ENCODE assay signal across 17 cellular contexts in the genomic region with DNA sequence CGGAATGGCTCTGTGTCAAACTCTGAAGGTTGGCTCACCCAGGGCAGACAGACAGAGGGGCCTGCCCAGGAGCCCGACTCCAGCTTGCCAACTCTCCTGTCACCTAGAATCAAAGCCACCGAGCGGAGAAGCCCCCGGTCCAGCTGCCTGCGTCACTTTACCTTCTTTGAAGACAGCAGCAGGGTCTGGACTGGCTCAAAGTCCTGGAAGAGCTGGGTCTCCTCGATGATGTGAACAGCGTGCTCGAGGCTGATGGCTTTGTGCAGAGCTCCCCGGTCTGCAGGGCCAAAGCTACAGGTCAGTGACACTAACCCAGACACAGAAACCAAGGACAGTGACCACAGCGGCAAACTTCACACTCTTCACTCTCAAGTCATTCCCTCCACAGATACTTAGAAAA.
DNase-seq lines count a peak whose midpoint lies in the region; ATAC-seq and TF ChIP-seq lines count a peak whose summit lies in the region.
"Had no signal": no experiment of that assay in that cellular context is flagged by ENCODE, and none has a peak within 500 bp of the region (broad histone marks: within the 10 kb centered on the region; RNA-seq: fewer than 3 reads in every experiment).

No MANE protein-coding gene starts in this region.

- TF ChIP-seq CTCF in OCI-LY7 (conservative IDR thresholded peaks at IDR 0.05; ENCODE audit: low read length): no peak
- TF ChIP-seq CTCF in endothelial cell (IDR thresholded peaks at IDR 0.05; ENCODE audit: unreplicated experiment): no peak

- no CpG with 5 or more reads among the region's 11 CpGs for WGBS in neuronal stem cell (ENCODE audit: extremely low coverage in 2 of 2, insufficient read length in 2 of 2, insufficient replicate concordance in 1 of 2), 2 donors

- H4K8ac ChIP-seq in neuronal stem cell (ENCODE audit: low read depth, low read length): no peak overlapping the region

- H3K18ac ChIP-seq in neuronal stem cell (ENCODE audit: low read length): no peak overlapping the region

- POLR2A ChIA-PET in OCI-LY7 (lab: Charles Lee): no interaction called here

- H3K27me3 ChIP-seq in BLaER1 treated with 17β-estradiol and CSF1 and Interleukin-3, amounts not matched to agents 10 nM and 100 nM: no peaks in the 10 kb centered on the region
- no peaks in the 10 kb centered on the region for H3K27me3 ChIP-seq in neuronal stem cell (ENCODE audit: control insufficient read depth in 3 of 3, insufficient read depth in 3 of 3, low read depth in 1 of 3, low read length in 3 of 3)
- H3K27me3 ChIP-seq: heart right ventricle had no signal

- H2AFZ ChIP-seq in neuronal stem cell (ENCODE audit: low read length): no peak overlapping the region
- no peak overlapping the region for H2AFZ ChIP-seq in OCI-LY7 (ENCODE audit: low read length)

- H3K36me3 ChIP-seq in BLaER1 treated with 17β-estradiol and CSF1 and Interleukin-3, amounts not matched to agents 10 nM and 100 nM: peaks cover 59 to 83% (median 76%) of the 10 kb centered on the region in 11 experiments
- peaks cover 26 to 55% of the 10 kb centered on the region in 2 donors for H3K36me3 ChIP-seq in neuronal stem cell (replicated peaks in 1 of 2; ENCODE audit: control insufficient read depth in 2 of 2, insufficient read depth in 2 of 2, low read length in 2 of 2)
- peaks cover 34% of the 10 kb centered on the region; the same call in 1 of the 2 replicates for H3K36me3 ChIP-seq in OCI-LY7 (ENCODE audit: insufficient read depth, low read length)

- H3K4me3 Mint-ChIP-seq in T-helper 2 cell treated with Interferon-gamma antibody and Interleukin-4, amounts not matched to agents 5 μg/mL and 100 μg/mL, for 36 hours: no peak overlapping the region
- H3K4me3 Mint-ChIP-seq in activated T-helper 17 cell treated with anti-CD3 and anti-CD28 coated beads, Interleukin-2, amount 50 U/mL, for 72 hours: no peak overlapping the region
- H3K4me3 Mint-ChIP-seq in endothelial cell (ENCODE audit: unreplicated experiment): no peak overlapping the region
- H3K4me3 Mint-ChIP-seq: central memory CD8-positive, alpha-beta T cell; WTC11 had no signal

- DNase-seq in T-helper 2 cell treated with Interferon-gamma antibody and Interleukin-4, amounts not matched to agents 5 μg/mL and 100 μg/mL, for 36 hours (ENCODE audit: low spot score): no peak
- no peak for DNase-seq in T-helper 2 cell
- DNase-seq in neuronal stem cell (ENCODE audit: low spot score): no peak
- DNase-seq in OCI-LY7 (ENCODE audit: low spot score): no peak
- no peak for DNase-seq in endothelial cell (ENCODE audit: low spot score)
- DNase-seq: 8988T, activated gamma-delta T cell treated with Interleukin-2 at 50 U/mL for 16 hours, HCEC 1CT, NCI-H1417 treated with DMSO at 0.1 percent for 48 hours, NCI-H524 treated with DMSO at 0.1 percent for 48 hours had no signal

- H2BK12ac ChIP-seq in neuronal stem cell (ENCODE audit: low read length): no peak overlapping the region

- H3K9me2 ChIP-seq in OCI-LY7 (ENCODE audit: insufficient read depth, low read length): no peaks in the 10 kb centered on the region

- no peaks in the 10 kb centered on the region for H3K27me3 Mint-ChIP-seq in T-helper 2 cell treated with Interferon-gamma antibody and Interleukin-4, amounts not matched to agents 5 μg/mL and 100 μg/mL, for 36 hours (ENCODE audit: low read depth)
- no peaks in the 10 kb centered on the region for H3K27me3 Mint-ChIP-seq in activated T-helper 17 cell treated with anti-CD3 and anti-CD28 coated beads, Interleukin-2, amount 50 U/mL, for 72 hours
- H3K27me3 Mint-ChIP-seq in endothelial cell (ENCODE audit: unreplicated experiment): peaks cover 3% of the 10 kb centered on the region
- H3K27me3 Mint-ChIP-seq: central memory CD8-positive, alpha-beta T cell had no signal

- H3K9me3 ChIP-seq in BLaER1 treated with 17β-estradiol and CSF1 and Interleukin-3, amounts not matched to agents 10 nM and 100 nM (replicated peaks in 1 of 11): peaks cover 0 to 11% (median 0%) of the 10 kb centered on the region in 11 experiments; a peak in 9 of 22 replicates
- H3K9me3 ChIP-seq in neuronal stem cell (replicated peaks in 1 of 2; ENCODE audit: control insufficient read depth in 2 of 2, insufficient read depth in 1 of 2, low read depth in 1 of 2, low read length in 2 of 2): peaks cover 0 to 1% of the 10 kb centered on the region in 2 donors
- no peaks in the 10 kb centered on the region for H3K9me3 ChIP-seq in OCI-LY7 (ENCODE audit: low read length)
- H3K9me3 ChIP-seq: heart right ventricle had no signal

- no peak overlapping the region for H2BK15ac ChIP-seq in neuronal stem cell (ENCODE audit: low read length)

- no peak overlapping the region for H3K23ac ChIP-seq in neuronal stem cell (ENCODE audit: low read depth, low read length, poor library complexity)

- H3K27ac Mint-ChIP-seq in T-helper 2 cell treated with Interferon-gamma antibody and Interleukin-4, amounts not matched to agents 5 μg/mL and 100 μg/mL, for 36 hours: peak overlapping the region; percentile 66
- H3K27ac Mint-ChIP-seq in activated T-helper 17 cell treated with anti-CD3 and anti-CD28 coated beads, Interleukin-2, amount 50 U/mL, for 72 hours: peak overlapping the region; percentile 33
- H3K27ac Mint-ChIP-seq in endothelial cell (ENCODE audit: unreplicated experiment): no peak overlapping the region
- H3K27ac Mint-ChIP-seq: WTC11 had no signal

- H3K9me3 Mint-ChIP-seq in T-helper 2 cell treated with Interferon-gamma antibody and Interleukin-4, amounts not matched to agents 5 μg/mL and 100 μg/mL, for 36 hours: no peaks in the 10 kb centered on the region
- no peaks in the 10 kb centered on the region for H3K9me3 Mint-ChIP-seq in activated T-helper 17 cell treated with anti-CD3 and anti-CD28 coated beads, Interleukin-2, amount 50 U/mL, for 72 hours
- no peaks in the 10 kb centered on the region for H3K9me3 Mint-ChIP-seq in endothelial cell (ENCODE audit: unreplicated experiment)
- H3K9me3 Mint-ChIP-seq: central memory CD8-positive, alpha-beta T cell; WTC11 had no signal

- no peak overlapping the region for H4K91ac ChIP-seq in neuronal stem cell (ENCODE audit: low read depth, low read length, poor library complexity)

- peak overlapping the region in 1 of 11 experiments; percentile 26; a peak in 1 of 22 replicates for H3K9ac ChIP-seq in BLaER1 treated with 17β-estradiol and CSF1 and Interleukin-3, amounts not matched to agents 10 nM and 100 nM
- no peak overlapping the region for H3K9ac ChIP-seq in neuronal stem cell (ENCODE audit: low read depth, low read length, poor library complexity)

- peaks cover 2% of the 10 kb centered on the region for H3K79me1 ChIP-seq in neuronal stem cell (ENCODE audit: low read depth, low read length)

- peaks cover 27% of the 10 kb centered on the region for H3K4me1 Mint-ChIP-seq in T-helper 2 cell treated with Interferon-gamma antibody and Interleukin-4, amounts not matched to agents 5 μg/mL and 100 μg/mL, for 36 hours (ENCODE audit: low read depth)
- peaks cover 24% of the 10 kb centered on the region for H3K4me1 Mint-ChIP-seq in activated T-helper 17 cell treated with anti-CD3 and anti-CD28 coated beads, Interleukin-2, amount 50 U/mL, for 72 hours
- H3K4me1 Mint-ChIP-seq in endothelial cell (ENCODE audit: unreplicated experiment): no peaks in the 10 kb centered on the region
- H3K4me1 Mint-ChIP-seq: WTC11 had no signal

- H3K79me2 ChIP-seq in OCI-LY7 (ENCODE audit: insufficient read depth, low read depth, low read length): no peaks in the 10 kb centered on the region

- peak overlapping the region in 6 of 11 experiments; percentile 8 to 85 (median 81); a peak in 12 of 22 replicates for H3K27ac ChIP-seq in BLaER1 treated with 17β-estradiol and CSF1 and Interleukin-3, amounts not matched to agents 10 nM and 100 nM
- H3K27ac ChIP-seq in neuronal stem cell (replicated peaks; ENCODE audit: low read length): no peak overlapping the region
- no peak overlapping the region for H3K27ac ChIP-seq in OCI-LY7 (ENCODE audit: low read depth, low read length, poor library complexity, severe bottlenecking)
- H3K27ac ChIP-seq: epithelial cell of prostate had no signal

- peaks cover 43 to 88% (median 75%) of the 10 kb centered on the region in 10 experiments for H3K4me1 ChIP-seq in BLaER1 treated with 17β-estradiol and CSF1 and Interleukin-3, amounts not matched to agents 10 nM and 100 nM
- H3K4me1 ChIP-seq in neuronal stem cell (ENCODE audit: control insufficient read depth in 2 of 2, insufficient read depth in 1 of 2, low read depth in 1 of 2, low read length in 2 of 2) (peaks cover 0 to 4% of the 10 kb centered on the region in 2 donors), OCI-LY7 (ENCODE audit: insufficient read depth, low read length, poor library complexity, severe bottlenecking) (no peaks in the 10 kb centered on the region)

- no peak overlapping the region for H3K4me2 ChIP-seq in BLaER1 treated with 17β-estradiol and CSF1 and Interleukin-3, amounts not matched to agents 10 nM and 100 nM
- no peak overlapping the region for H3K4me2 ChIP-seq in neuronal stem cell (ENCODE audit: insufficient read depth, low read length, poor library complexity, severe bottlenecking)
- H3K4me2 ChIP-seq in OCI-LY7 (ENCODE audit: low read length): no peak overlapping the region

- no peak overlapping the region for H2BK120ac ChIP-seq in neuronal stem cell (ENCODE audit: low read depth, low read length)

- BruUV-seq in OCI-LY7 (replicated peaks; lab: Mats Ljungman, UMichigan): no TSS peak

- CTCF ChIA-PET in OCI-LY7 (lab: Charles Lee; ENCODE audit: unreplicated experiment): no interaction called here

- H3K4me3 ChIP-seq in BLaER1 treated with 17β-estradiol and CSF1 and Interleukin-3, amounts not matched to agents 10 nM and 100 nM: no peak overlapping the region
- H3K4me3 ChIP-seq in neuronal stem cell (ENCODE audit: low read length in 2 of 2) (no peak overlapping the region), OCI-LY7 (ENCODE audit: low read depth, low read length, poor library complexity, severe bottlenecking) (no peak overlapping the region)
- H3K4me3 ChIP-seq: heart right ventricle had no signal

- peaks cover 0 to 41% (median 5%) of the 10 kb centered on the region in 11 experiments; a peak in 12 of 22 replicates for H4K20me1 ChIP-seq in BLaER1 treated with 17β-estradiol and CSF1 and Interleukin-3, amounts not matched to agents 10 nM and 100 nM
- no peaks in the 10 kb centered on the region for H4K20me1 ChIP-seq in OCI-LY7 (ENCODE audit: insufficient read depth, low read length)

- intact Hi-C loops in OCI-LY7 (cut with micrococcal nuclease; ENCODE audit: unreplicated experiment): no loop called here

- H3K4ac ChIP-seq in neuronal stem cell (ENCODE audit: low read length): no peak overlapping the region

- H2BK5ac ChIP-seq in neuronal stem cell (ENCODE audit: low read length): no peak overlapping the region

- H2AK5ac ChIP-seq in neuronal stem cell (ENCODE audit: low read depth, low read length): no peak overlapping the region

- ATAC-seq in activated T-helper 17 cell treated with anti-CD3 and anti-CD28 coated beads, Interleukin-2, amount 50 U/mL, for 72 hours (replicated peaks): no peak
- ATAC-seq in GM19452 (IDR thresholded peaks at IDR 0.05; ENCODE audit: unreplicated experiment): no peak
- ATAC-seq: WTC11 had no signal

- H3K14ac ChIP-seq in neuronal stem cell (ENCODE audit: low read length): peak overlapping the region; percentile 50

- peaks cover 90% of the 10 kb centered on the region for H3K36me3 Mint-ChIP-seq in T-helper 2 cell treated with Interferon-gamma antibody and Interleukin-4, amounts not matched to agents 5 μg/mL and 100 μg/mL, for 36 hours (ENCODE audit: low read depth)
- peaks cover 98% of the 10 kb centered on the region for H3K36me3 Mint-ChIP-seq in activated T-helper 17 cell treated with anti-CD3 and anti-CD28 coated beads, Interleukin-2, amount 50 U/mL, for 72 hours (ENCODE audit: low read depth)
- peaks cover 18% of the 10 kb centered on the region for H3K36me3 Mint-ChIP-seq in endothelial cell (ENCODE audit: low read depth, unreplicated experiment)

Comparison
In these comparisons a context has a peak if more than half of its experiments do, and no peak if none do; other contexts are left out.
1. H3K27ac ChIP-seq: peak in BLaER1 treated with 17β-estradiol and CSF1 and Interleukin-3, amounts not matched to agents 10 nM and 100 nM (6 of 11); none in neuronal stem cell (single experiment) and OCI-LY7 (single experiment).